In the genomic region with DNA sequence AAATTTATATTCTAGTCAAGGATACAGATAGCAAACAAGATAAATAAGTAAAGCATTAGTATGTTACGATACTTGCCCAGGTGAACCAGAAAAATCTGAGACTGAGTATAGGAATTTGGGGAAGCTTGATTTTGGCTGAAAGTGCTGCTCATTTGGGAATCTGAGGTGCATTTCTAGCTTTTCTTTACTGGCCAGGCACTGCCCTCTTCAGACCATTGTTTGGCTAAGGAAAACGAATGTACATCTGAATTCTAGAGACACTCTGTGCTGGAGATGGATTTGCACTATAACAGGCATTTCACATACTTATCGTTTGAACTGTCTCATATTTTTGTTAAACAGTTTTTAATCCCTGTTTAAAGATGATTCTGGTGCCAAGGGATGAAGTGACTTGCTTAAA, we compare ENCODE assay signal across 15 cellular contexts. TPM values are rescaled to one million over a fixed set of nuclear protein-coding genes. Genes with fewer than 3 reads are reported as not detected.
DNase-seq lines count a peak whose midpoint lies in the region; ATAC-seq, FAIRE-seq and TF ChIP-seq lines count a peak whose summit lies in the region.
"Had no signal": no experiment of that assay in that cellular context is flagged by ENCODE, and none has a peak within 500 bp of the region (broad histone marks: within the 10 kb centered on the region; RNA-seq: fewer than 3 reads in every experiment).

No MANE protein-coding gene starts in this region.

- H3K27ac ChIP-seq in ACC112 (ENCODE audit: low read depth, low read length) (peak overlapping the region; percentile 46), pancreas (peak overlapping the region in 1 of 4 donors; percentile 31)
- no peak overlapping the region for H3K27ac ChIP-seq in CD8-positive, alpha-beta memory T cell (ENCODE audit: low read depth, low read length)
- H3K27ac ChIP-seq: ascending aorta, HL-60 had no signal

- in situ Hi-C loops in astrocyte of the spinal cord (cut with HindIII; ENCODE audit: low sequenced_read_pairs): no loop called here

- no peaks in the 10 kb centered on the region for H3K27me3 Mint-ChIP-seq in CD8-positive, alpha-beta memory T cell
- H3K27me3 Mint-ChIP-seq in memory B cell: no peaks in the 10 kb centered on the region
- H3K27me3 Mint-ChIP-seq in activated CD4-positive, alpha-beta memory T cell treated with anti-CD3 and anti-CD28 coated beads, Interleukin-2, amount 10 ng/mL, durations not matched to agents 7 days and 5 days: no peaks in the 10 kb centered on the region
- H3K27me3 Mint-ChIP-seq: stimulated activated naive CD8-positive, alpha-beta T cell treated with anti-CD3 and anti-CD28 coated beads, Interleukin-15, Interleukin-2, amounts not matched to agents 100 ng/mL and 50 ng/mL, for 24 hours had no signal

- H3K9me3 Mint-ChIP-seq in CD8-positive, alpha-beta memory T cell: no peaks in the 10 kb centered on the region
- H3K9me3 Mint-ChIP-seq in memory B cell: no peaks in the 10 kb centered on the region
- no peaks in the 10 kb centered on the region for H3K9me3 Mint-ChIP-seq in activated CD4-positive, alpha-beta memory T cell treated with anti-CD3 and anti-CD28 coated beads, Interleukin-2, amount 10 ng/mL, durations not matched to agents 7 days and 5 days
- H3K9me3 Mint-ChIP-seq: CD14-positive monocyte; stimulated activated naive CD8-positive, alpha-beta T cell treated with anti-CD3 and anti-CD28 coated beads, Interleukin-15, Interleukin-2, amounts not matched to agents 100 ng/mL and 50 ng/mL, for 24 hours had no signal

- no peak for FAIRE-seq in pancreas (lab: Jason Lieb, UNC)

- H3K36me3 ChIP-seq in ACC112 (ENCODE audit: insufficient read depth, low read length) (no peaks in the 10 kb centered on the region), pancreas (no peaks in the 10 kb centered on the region)
- no peaks in the 10 kb centered on the region for H3K36me3 ChIP-seq in CD8-positive, alpha-beta memory T cell (ENCODE audit: insufficient read depth, low read length)
- H3K36me3 ChIP-seq: ascending aorta had no signal

- peak overlapping the region; percentile 53; the same call in 1 of the 2 replicates for H3K4me3 ChIP-seq in ACC112 (ENCODE audit: low read depth, low read length)
- no peak overlapping the region for H3K4me3 ChIP-seq in CD8-positive, alpha-beta memory T cell (ENCODE audit: low read length)
- no peak overlapping the region for H3K4me3 ChIP-seq in astrocyte of the spinal cord (ENCODE audit: low read depth, low read length)
- H3K4me3 ChIP-seq in pancreas: no peak overlapping the region
- H3K4me3 ChIP-seq: ascending aorta had no signal

- H3K27ac Mint-ChIP-seq in CD8-positive, alpha-beta memory T cell: peak overlapping the region in 7 of 8 donors; percentile 18 to 87 (median 66)
- H3K27ac Mint-ChIP-seq in memory B cell: peak overlapping the region; percentile 42
- H3K27ac Mint-ChIP-seq in activated CD4-positive, alpha-beta memory T cell treated with anti-CD3 and anti-CD28 coated beads, Interleukin-2, amount 10 ng/mL, durations not matched to agents 7 days and 5 days: no peak overlapping the region
- H3K27ac Mint-ChIP-seq: stimulated activated naive CD8-positive, alpha-beta T cell treated with anti-CD3 and anti-CD28 coated beads, Interleukin-15, Interleukin-2, amounts not matched to agents 100 ng/mL and 50 ng/mL, for 24 hours had no signal

- H3K27me3 ChIP-seq in ACC112 (ENCODE audit: insufficient read depth, low read length) (no peaks in the 10 kb centered on the region), pancreas (no peaks in the 10 kb centered on the region)
- H3K27me3 ChIP-seq in CD8-positive, alpha-beta memory T cell (ENCODE audit: insufficient read depth, low read length, poor library complexity, severe bottlenecking): no peaks in the 10 kb centered on the region
- H3K27me3 ChIP-seq: ascending aorta had no signal

- H2AFZ ChIP-seq in ACC112 (ENCODE audit: low read length, unreplicated experiment): no peak overlapping the region

- peaks cover 51% of the 10 kb centered on the region for H3K4me1 ChIP-seq in ACC112 (ENCODE audit: control insufficient read depth, insufficient read depth, low read length, unreplicated experiment)
- peaks cover 92% of the 10 kb centered on the region for H3K4me1 ChIP-seq in CD8-positive, alpha-beta memory T cell (ENCODE audit: insufficient read depth, low read length)
- H3K4me1 ChIP-seq in pancreas: peaks cover 30 to 49% (median 38%) of the 10 kb centered on the region in 3 donors

- POLR2A ChIA-PET in CD8-positive, alpha-beta memory T cell (lab: Charles Lee): no interaction called here
- POLR2A ChIA-PET in activated CD4-positive, alpha-beta memory T cell treated with anti-CD3 and anti-CD28 coated beads, Interleukin-2, amount 10 ng/mL, durations not matched to agents 7 days and 5 days (lab: Charles Lee): interaction anchor here (1.0 to 1.1 kb wide), 2 partner anchors 23 to 69 kb away, joined by 3 to 4 read pairs; a partner anchor contains a TSS

- intact Hi-C loops in pancreas (cut with DNase I): no loop called here

- peak overlapping the region in 2 of 7 donors; percentile 4 to 33 for H3K4me3 Mint-ChIP-seq in CD8-positive, alpha-beta memory T cell
- no peak overlapping the region for H3K4me3 Mint-ChIP-seq in memory B cell
- no peak overlapping the region for H3K4me3 Mint-ChIP-seq in activated CD4-positive, alpha-beta memory T cell treated with anti-CD3 and anti-CD28 coated beads, Interleukin-2, amount 10 ng/mL, durations not matched to agents 7 days and 5 days
- H3K4me3 Mint-ChIP-seq: CD14-positive monocyte; stimulated activated naive CD8-positive, alpha-beta T cell treated with anti-CD3 and anti-CD28 coated beads, Interleukin-15, Interleukin-2, amounts not matched to agents 100 ng/mL and 50 ng/mL, for 24 hours had no signal

- no peak for DNase-seq in CD8-positive, alpha-beta memory T cell
- DNase-seq in astrocyte of the spinal cord (ENCODE audit: low read depth, low spot score) (no peak), memory B cell (ENCODE audit: low spot score in 2 of 2) (no peak), amniotic stem cell (lab: John Stamatoyannopoulos, UW) (no peak), pancreas (no peak), RPMI8226 (no peak)
- DNase-seq in activated CD4-positive, alpha-beta memory T cell treated with anti-CD3 and anti-CD28 coated beads, Interleukin-2, amount 10 ng/mL, durations not matched to agents 7 days and 5 days: no peak
- DNase-seq: activated CD4-positive, CD25-positive, alpha-beta regulatory T cell; effector CD8-positive, alpha-beta T cell; GOT3 had no signal

- peaks cover 0 to 49% (median 1%) of the 10 kb centered on the region in 3 donors for H3K36me3 Mint-ChIP-seq in CD8-positive, alpha-beta memory T cell
- peaks cover 8% of the 10 kb centered on the region for H3K36me3 Mint-ChIP-seq in memory B cell
- peaks cover 59% of the 10 kb centered on the region for H3K36me3 Mint-ChIP-seq in activated CD4-positive, alpha-beta memory T cell treated with anti-CD3 and anti-CD28 coated beads, Interleukin-2, amount 10 ng/mL, durations not matched to agents 7 days and 5 days (ENCODE audit: low read depth)

- 12 to 15% methylated on average over 3 of the region's 3 CpGs for WGBS in pancreas, 2 donors

- peaks cover 89 to 95% (median 93%) of the 10 kb centered on the region in 3 donors for H3K4me1 Mint-ChIP-seq in CD8-positive, alpha-beta memory T cell
- H3K4me1 Mint-ChIP-seq in memory B cell: peaks cover 64% of the 10 kb centered on the region
- H3K4me1 Mint-ChIP-seq in activated CD4-positive, alpha-beta memory T cell treated with anti-CD3 and anti-CD28 coated beads, Interleukin-2, amount 10 ng/mL, durations not matched to agents 7 days and 5 days: peaks cover 82% of the 10 kb centered on the region

- no peaks in the 10 kb centered on the region for H3K9me3 ChIP-seq in CD8-positive, alpha-beta memory T cell (ENCODE audit: low read length)
- no peaks in the 10 kb centered on the region for H3K9me3 ChIP-seq in pancreas
- H3K9me3 ChIP-seq: ascending aorta had no signal

- TF ChIP-seq CTCF in astrocyte of the spinal cord (IDR thresholded peaks at IDR 0.05; ENCODE audit: low read depth, low read length) (peak; percentile 26), pancreas (IDR thresholded peaks at IDR 0.05) (no peak)

- CTCF ChIA-PET in CD8-positive, alpha-beta memory T cell (lab: Charles Lee): interaction anchor here (1.1 to 1.3 kb wide), 2 partner anchors 22 to 40 kb away, joined by 3 read pairs; no protein-coding TSS in a partner anchor
- CTCF ChIA-PET in activated CD4-positive, alpha-beta memory T cell treated with anti-CD3 and anti-CD28 coated beads, Interleukin-2, amount 10 ng/mL, durations not matched to agents 7 days and 5 days (lab: Charles Lee): interaction anchor here (0.5 kb wide), 1 partner anchor 127 kb away, joined by 3 read pairs; no protein-coding TSS in a partner anchor

- ATAC-seq in memory B cell (ENCODE audit: low read depth) (no peak), pancreas (no peak)

- peaks cover 93% of the 10 kb centered on the region for H3K79me2 ChIP-seq in ACC112 (ENCODE audit: control insufficient read depth, insufficient read depth, low read length, unreplicated experiment)

RNA-seq across cellular contexts. Expression of a gene that starts 23.4 kb away (rescaled TPM):
- total RNA-seq in CD8-positive, alpha-beta memory T cell: 10 to 100 TPM; 88.4 to 90.9 TPM
- 31.6 TPM for polyA plus RNA-seq in CD8-positive, alpha-beta memory T cell
- 10 to 100 TPM; 24.0 to 39.9 (median 27.4) TPM for total RNA-seq in pancreas
- 10 to 100 TPM; 14.8 to 18.5 TPM for polyA plus RNA-seq in pancreas
- total RNA-seq in activated CD4-positive, alpha-beta memory T cell treated with anti-CD3 and anti-CD28 coated beads, Interleukin-2, amount 10 ng/mL, durations not matched to agents 7 days and 5 days: 10 to 100 TPM; 88.9 to 90.0 TPM
